12 cellular contexts compared by ENCODE assay signal in the genomic region with DNA sequence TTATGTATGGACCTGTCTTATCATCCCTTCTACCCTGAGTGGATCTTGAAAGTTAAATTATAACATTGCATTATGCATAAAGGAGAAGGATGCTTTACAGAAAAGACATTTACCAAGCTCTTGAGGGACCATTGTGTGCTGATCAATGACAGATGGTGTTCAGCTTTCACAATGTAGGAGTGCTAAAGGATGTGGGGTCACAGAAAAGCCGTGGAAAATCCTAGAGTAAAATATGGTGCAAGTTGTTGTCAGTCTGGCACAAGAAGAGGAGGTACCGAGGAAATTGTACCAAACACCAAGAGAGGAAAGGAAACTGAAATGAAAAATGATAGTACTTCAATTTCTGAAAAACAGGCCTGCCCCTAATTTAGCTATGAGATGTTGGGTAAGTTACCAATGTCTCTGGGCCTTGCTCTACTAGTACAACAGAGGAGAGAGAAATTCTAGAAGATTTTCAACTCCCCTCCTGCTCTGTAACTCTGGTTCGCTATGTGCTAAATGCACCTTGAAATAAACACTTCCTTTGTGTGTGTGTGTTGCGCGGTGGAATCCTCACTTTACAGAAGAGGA.
DNase-seq lines count a peak whose midpoint lies in the region; ATAC-seq and TF ChIP-seq lines count a peak whose summit lies in the region.
"Had no signal": no experiment of that assay in that cellular context is flagged by ENCODE, and none has a peak within 500 bp of the region (broad histone marks: within the 10 kb centered on the region; RNA-seq: fewer than 3 reads in every experiment).

No MANE protein-coding gene starts in this region.

- no peaks in the 10 kb centered on the region for H3K9me3 ChIP-seq in effector memory CD4-positive, alpha-beta T cell (ENCODE audit: control insufficient read depth, low read length)
- no peaks in the 10 kb centered on the region for H3K9me3 ChIP-seq in Peyer's patch

- H3K9ac ChIP-seq in KMS-11, result no peak overlapping the region

- H3K27ac ChIP-seq in KMS-11 (no peak overlapping the region), foreskin keratinocyte (peak overlapping the region; percentile 1), Peyer's patch (peak overlapping the region in 2 of 4 donors; percentile 18)
- no peak overlapping the region for H3K27ac ChIP-seq in effector memory CD4-positive, alpha-beta T cell (ENCODE audit: insufficient read depth, low read length, poor library complexity, severe bottlenecking)

- TF ChIP-seq POLR2A in GM19099 (IDR thresholded peaks at IDR 0.05; ENCODE audit: extremely low read depth, insufficient read length, low read depth) (peak; percentile 21), Peyer's patch (IDR thresholded peaks at IDR 0.05) (no peak)

- H4K20me1 ChIP-seq in KMS-11 (ENCODE audit: insufficient read depth), result no peaks in the 10 kb centered on the region

- no peak for ATAC-seq in foreskin keratinocyte
- ATAC-seq: HCT116 had no signal

- no peaks in the 10 kb centered on the region for H3K27me3 ChIP-seq in KMS-11 (ENCODE audit: insufficient read depth, low read depth)
- H3K27me3 ChIP-seq in foreskin keratinocyte, result no peaks in the 10 kb centered on the region
- no peaks in the 10 kb centered on the region for H3K27me3 ChIP-seq in effector memory CD4-positive, alpha-beta T cell (replicated peaks; ENCODE audit: control insufficient read depth, insufficient read depth, low read length, poor library complexity, severe bottlenecking)
- H3K27me3 ChIP-seq in Peyer's patch, result no peaks in the 10 kb centered on the region

- peak; percentile 22 for DNase-seq in GM10266 (ENCODE audit: extremely low spot score)
- DNase-seq in foreskin keratinocyte, result no peak
- no peak for DNase-seq in posterior vena cava (ENCODE audit: low spot score)
- DNase-seq in effector memory CD4-positive, alpha-beta T cell, result no peak
- no peak for DNase-seq in Peyer's patch
- no peak for DNase-seq in activated CD8-positive, alpha-beta memory T cell treated with anti-CD3 and anti-CD28 coated beads, Interleukin-2, amount 50 U/mL, for 48 hours
- DNase-seq: KG1; retina; stimulated activated CD8-positive, alpha-beta memory T cell treated with anti-CD3 and anti-CD28 coated beads, Interleukin-4, amount 100 ng/mL, for 48 hours had no signal

- H3K4me3 ChIP-seq in KMS-11 (IDR thresholded peaks at IDR 0.05; ENCODE audit: insufficient read depth, low read depth, low read length), result no peak overlapping the region
- no peak overlapping the region for H3K4me3 ChIP-seq in effector memory CD4-positive, alpha-beta T cell (ENCODE audit: insufficient read depth, low read depth, low read length, poor library complexity, severe bottlenecking)
- H3K4me3 ChIP-seq in Peyer's patch, result no peak overlapping the region

- H3K36me3 ChIP-seq in KMS-11 (ENCODE audit: insufficient read depth) (no peaks in the 10 kb centered on the region), Peyer's patch (no peaks in the 10 kb centered on the region)
- H3K36me3 ChIP-seq in effector memory CD4-positive, alpha-beta T cell (ENCODE audit: control insufficient read depth, insufficient read depth, low read length), result no peaks in the 10 kb centered on the region

- intact Hi-C loops in posterior vena cava (cut with DNase I), result no loop called here

- H3K4me1 ChIP-seq in KMS-11 (ENCODE audit: low read depth, poor library complexity, severe bottlenecking) (peaks cover 36% of the 10 kb centered on the region), foreskin keratinocyte (peaks cover 16% of the 10 kb centered on the region), Peyer's patch (peaks cover 0 to 6% (median 0%) of the 10 kb centered on the region in 4 donors)
- H3K4me1 ChIP-seq in effector memory CD4-positive, alpha-beta T cell (ENCODE audit: control insufficient read depth, insufficient read depth, low read length, poor library complexity, severe bottlenecking), result no peaks in the 10 kb centered on the region

- no peak overlapping the region; the same call in 1 of the 2 replicates for H3K4me2 ChIP-seq in KMS-11

- TF ChIP-seq CTCF in GM10266 (IDR thresholded peaks at IDR 0.05; ENCODE audit: control insufficient read depth, insufficient read depth, low read depth, missing control alignments) (no peak), KMS-11 (conservative IDR thresholded peaks at IDR 0.05; ENCODE audit: low read depth, low read length) (no peak), foreskin keratinocyte (conservative IDR thresholded peaks at IDR 0.05) (no peak), Peyer's patch (IDR thresholded peaks at IDR 0.05) (no peak)

- H3K79me2 ChIP-seq in KMS-11 (ENCODE audit: insufficient read depth, low read depth), result no peaks in the 10 kb centered on the region

- H2AFZ ChIP-seq in KMS-11 (ENCODE audit: low read depth), result 0 out of 2 replicates have a peak overlapping the region, but pooled peaks have one; percentile 5
